Comparison of ENCODE assay signal across 21 cellular contexts in genomic region chr9:133581553-133582343, GRCh38. TPM values are rescaled to one million over a fixed set of nuclear protein-coding genes. Genes with fewer than 3 reads are reported as not detected.
DNase-seq lines count a peak whose midpoint lies in the region; ATAC-seq and TF ChIP-seq lines count a peak whose summit lies in the region.
"Had no signal": no experiment of that assay in that cellular context is flagged by ENCODE, and none has a peak within 500 bp of the region (broad histone marks: within the 10 kb centered on the region; RNA-seq: fewer than 3 reads in every experiment).

No MANE protein-coding gene starts in this region.

- H3K27me3 ChIP-seq in dorsolateral prefrontal cortex (peaks cover 0 to 7% (median 0%) of the 10 kb centered on the region in 45 donors), liver (ENCODE audit: control insufficient read depth in 4 of 4, insufficient read depth in 4 of 4, low read length in 3 of 4) (peaks cover 0 to 2% (median 0%) of the 10 kb centered on the region in 4 donors), upper lobe of right lung (peaks cover 32% of the 10 kb centered on the region)

- H3K9me3 ChIP-seq in liver (ENCODE audit: control insufficient read depth in 4 of 4, low read length in 3 of 4) (no peaks in the 10 kb centered on the region), upper lobe of right lung (no peaks in the 10 kb centered on the region)
- H3K9me3 ChIP-seq: left lung, sigmoid colon had no signal

- ATAC-seq in upper lobe of right lung = no peak
- ATAC-seq: left lung had no signal

- TF ChIP-seq CTCF in RWPE1 (conservative IDR thresholded peaks at IDR 0.05; ENCODE audit: low read depth) (no peak), dorsolateral prefrontal cortex (IDR thresholded peaks at IDR 0.05 in 54 of 56, conservative IDR thresholded peaks at IDR 0.05 in 2 of 56; ENCODE audit: low read depth in 1 of 56, partially characterized antibody in 56 of 56) (no peak), liver (IDR thresholded peaks at IDR 0.05; ENCODE audit: low read depth, low read length, missing input control) (no peak), upper lobe of right lung (IDR thresholded peaks at IDR 0.05) (no peak), CD14-positive monocyte (IDR thresholded peaks at IDR 0.05) (no peak)

- peak in 1 of 2 donors; percentile 9 for TF ChIP-seq RAD21 in liver (IDR thresholded peaks at IDR 0.05)

- no peak overlapping the region for H3K27ac Mint-ChIP-seq in CD14-positive monocyte

- no peak overlapping the region for H3K4me3 Mint-ChIP-seq in CD14-positive monocyte
- H3K4me3 Mint-ChIP-seq: neural crest cell had no signal

- peaks cover 2% of the 10 kb centered on the region for H3K4me1 Mint-ChIP-seq in CD14-positive monocyte

- H3K36me3 ChIP-seq in liver (ENCODE audit: control insufficient read depth in 4 of 4, insufficient read depth in 3 of 4, low read depth in 1 of 4, low read length in 3 of 4) (no peaks in the 10 kb centered on the region), upper lobe of right lung (no peaks in the 10 kb centered on the region)
- H3K36me3 ChIP-seq: left lung, sigmoid colon, WERI-Rb-1 had no signal

- CTCF ChIA-PET in RWPE1 (lab: Yijun Ruan, JAX) = interaction anchor here (0.7 kb wide), 2 partner anchors 9 to 131 kb away, joined by 3 to 4 read pairs; no protein-coding TSS in a partner anchor

- 71% methylated on average over 17 of the region's 17 CpGs for WGBS in liver

- H3K36me3 Mint-ChIP-seq in CD14-positive monocyte = no peaks in the 10 kb centered on the region

- no peaks in the 10 kb centered on the region for H3K4me1 ChIP-seq in liver (ENCODE audit: control insufficient read depth in 4 of 4, insufficient read depth in 4 of 4, low read length in 3 of 4)
- H3K4me1 ChIP-seq in upper lobe of right lung = peaks cover 23% of the 10 kb centered on the region

- intact Hi-C loops in dorsolateral prefrontal cortex (cut with DNase I) = no loop called here
- intact Hi-C loops in upper lobe of right lung (cut with DNase I) = no loop called here
- intact Hi-C loops in CD14-positive monocyte (cut with micrococcal nuclease) = no loop called here

- H3K27ac ChIP-seq in RWPE1 = no peak overlapping the region
- peak overlapping the region in 30 of 59 donors; percentile 3 to 71 (median 38) for H3K27ac ChIP-seq in dorsolateral prefrontal cortex
- H3K27ac ChIP-seq in liver (ENCODE audit: low read depth in 1 of 2, low read length in 2 of 2) = peak overlapping the region; percentile 47 to 73
- peak overlapping the region; percentile 51 for H3K27ac ChIP-seq in upper lobe of right lung
- H3K27ac ChIP-seq: left lung, WERI-Rb-1 had no signal

- H3K9me3 Mint-ChIP-seq in CD14-positive monocyte = peaks cover 0 to 2% (median 0%) of the 10 kb centered on the region in 7 donors
- H3K9me3 Mint-ChIP-seq: neural crest cell had no signal

- no peak overlapping the region for H3K4me3 ChIP-seq in dorsolateral prefrontal cortex
- H3K4me3 ChIP-seq in liver (ENCODE audit: low read depth in 1 of 3, low read length in 3 of 3) = no peak overlapping the region
- H3K4me3 ChIP-seq in upper lobe of right lung = no peak overlapping the region
- H3K4me3 ChIP-seq: left lung, sigmoid colon had no signal

- peaks cover 32 to 68% (median 67%) of the 10 kb centered on the region in 3 donors for H3K27me3 Mint-ChIP-seq in CD14-positive monocyte (ENCODE audit: low read depth in 3 of 3)

- POLR2A ChIA-PET in RWPE1 (lab: Yijun Ruan, JAX; ENCODE audit: low non-redundant PET) = no interaction called here

- DNase-seq in RWPE1 (ENCODE audit: low spot score) (peak; percentile 28), dorsolateral prefrontal cortex (no peak), upper lobe of right lung (no peak), NCI-H1436 (lab: John Stamatoyannopoulos, UW) (no peak), CD14-positive monocyte (ENCODE audit: low spot score) (no peak), hepatic stellate cell (ENCODE audit: low spot score) (no peak)
- DNase-seq: aorta; dermis blood vessel endothelial cell; hippocampal formation; NCI-H187 treated with DMSO at 0.1 percent for 48 hours; NCI-H510A; sigmoid colon; stimulated activated CD4-positive, alpha-beta T cell treated with anti-CD3 and anti-CD28 coated beads, Interleukin-2, amount 100 ng/mL, for 48 hours; stimulated activated CD8-positive, alpha-beta memory T cell treated with anti-CD3 and anti-CD28 coated beads, Interleukin-4, amount 100 ng/mL, for 48 hours; WERI-Rb-1 had no signal

- no peak overlapping the region for H3K9ac ChIP-seq in liver (ENCODE audit: low read depth in 1 of 2, low read length in 2 of 2)

TF ChIP-seq in liver, 16 proteins besides CTCF, POLR2A, EP300 and RAD21 (continues in another document):
- TF ChIP-seq JUND (IDR thresholded peaks at IDR 0.05) = no peak
- TF ChIP-seq FOXA2 (IDR thresholded peaks at IDR 0.05) = no peak
- no peak for TF ChIP-seq HNF4G (IDR thresholded peaks at IDR 0.05)
- peak; percentile 75 for TF ChIP-seq NR2F2 (IDR thresholded peaks at IDR 0.05)
- TF ChIP-seq ZBTB33 (IDR thresholded peaks at IDR 0.05) = no peak
- peak in 1 of 2 donors; percentile 64 for TF ChIP-seq GABPA (IDR thresholded peaks at IDR 0.05 in 1 of 2, conservative IDR thresholded peaks at IDR 0.05 in 1 of 2)
- TF ChIP-seq ATF3 (IDR thresholded peaks at IDR 0.05) = no peak
- TF ChIP-seq, protein P1, sequence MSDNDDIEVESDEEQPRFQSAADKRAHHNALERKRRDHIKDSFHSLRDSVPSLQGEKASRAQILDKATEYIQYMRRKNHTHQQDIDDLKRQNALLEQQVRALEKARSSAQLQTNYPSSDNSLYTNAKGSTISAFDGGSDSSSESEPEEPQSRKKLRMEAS (IDR thresholded peaks at IDR 0.05) = no peak
- TF ChIP-seq SP1 (IDR thresholded peaks at IDR 0.05) = peak; percentile 52
- TF ChIP-seq REST (IDR thresholded peaks at IDR 0.05) = no peak
- no peak for TF ChIP-seq YY1 (IDR thresholded peaks at IDR 0.05)
- TF ChIP-seq TAF1 (conservative IDR thresholded peaks at IDR 0.05) = no peak
- no peak for TF ChIP-seq FOXA1 (IDR thresholded peaks at IDR 0.05)
- peak; percentile 35 to 37 for TF ChIP-seq RXRA (IDR thresholded peaks at IDR 0.05)
- no peak for TF ChIP-seq HNF4A (conservative IDR thresholded peaks at IDR 0.05)

RNA-seq across cellular contexts. Expression of gene FAM163B, which starts 27.4 kb away (rescaled TPM):
- 100 to 1,000 TPM in 78 of 120 experiments, 10 to 100 TPM in 42; 34.8 to 183 (median 111) TPM for total RNA-seq in dorsolateral prefrontal cortex
- 1 to 10 TPM; 3.0 to 3.7 TPM for total RNA-seq in liver
- polyA plus RNA-seq in liver = 1 to 10 TPM; 2.1 to 4.0 TPM
- total RNA-seq in upper lobe of right lung = not detected
- polyA plus RNA-seq in CD14-positive monocyte = not detected
- total RNA-seq: activated CD8-positive, alpha-beta memory T cell treated with anti-CD3 and anti-CD28 coated beads for 36 hours; aorta; dermis blood vessel endothelial cell; neural crest cell had no signal
- polyA plus RNA-seq: aorta, esophagus had no signal

RNA-seq across cellular contexts. Expression of gene ADAMTSL2, which starts 47.2 kb away (rescaled TPM):
- 10 to 100 TPM in 118 of 120 experiments, 1 to 10 TPM in 2; 9.6 to 24.0 (median 15.4) TPM for total RNA-seq in dorsolateral prefrontal cortex
- total RNA-seq in liver = 10 to 100 TPM in 1 of 2 donors, 1 to 10 TPM in 1; 1.8 to 18.2 TPM
- 10 to 100 TPM in 1 of 2 donors, 1 to 10 TPM in 1; 3.8 to 11.6 TPM for polyA plus RNA-seq in liver
- 17.4 TPM for total RNA-seq in upper lobe of right lung
- polyA plus RNA-seq in CD14-positive monocyte = not detected

RNA-seq across cellular contexts. Expression of gene DBH, which starts 54.4 kb away (rescaled TPM):
- total RNA-seq in dorsolateral prefrontal cortex (1 to 10 TPM in 98 of 120 experiments, under 1 TPM in 22; 0.32 to 4.4 (median 1.7) TPM), liver (1 to 10 TPM in 1 of 2 donors, under 1 TPM in 1; 0.37 to 2.4 TPM), upper lobe of right lung (not detected)
- polyA plus RNA-seq in liver (10 to 100 TPM in 1 of 2 donors, 1 to 10 TPM in 1; 2.7 to 21.2 TPM), CD14-positive monocyte (not detected)
- total RNA-seq: activated CD8-positive, alpha-beta memory T cell treated with anti-CD3 and anti-CD28 coated beads for 36 hours; aorta; dermis blood vessel endothelial cell; sigmoid colon; temporal lobe had no signal
- polyA plus RNA-seq: aorta had no signal

RNA-seq across cellular contexts. Expression of gene MYMK, which starts 57.0 kb away (rescaled TPM):
- 1 to 10 TPM in 5 of 120 experiments, under 1 TPM in 14, not detected in 101; 0.39 to 3.1 (median 0.75) TPM for total RNA-seq in dorsolateral prefrontal cortex
- total RNA-seq in liver = not detected
- not detected for polyA plus RNA-seq in liver
- total RNA-seq in upper lobe of right lung = not detected
- polyA plus RNA-seq in CD14-positive monocyte = not detected
- total RNA-seq: activated CD8-positive, alpha-beta memory T cell treated with anti-CD3 and anti-CD28 coated beads for 36 hours; aorta; dermis blood vessel endothelial cell; left lung; neural crest cell; sigmoid colon; temporal lobe had no signal
- polyA plus RNA-seq: aorta, esophagus, sigmoid colon had no signal

Comparison
In these comparisons a context has a peak if more than half of its experiments do, and no peak if none do; other contexts are left out.
1. RNA of gene FAM163B, which starts 27.4 kb away (total RNA-seq): 34.8 to 183 TPM in dorsolateral prefrontal cortex; 3.0 to 3.7 TPM in liver and not detected in upper lobe of right lung (single experiment); every median in the first group is over 4 times any median in the second.